ENCODE assay signal across 26 cellular contexts in the genomic region with DNA sequence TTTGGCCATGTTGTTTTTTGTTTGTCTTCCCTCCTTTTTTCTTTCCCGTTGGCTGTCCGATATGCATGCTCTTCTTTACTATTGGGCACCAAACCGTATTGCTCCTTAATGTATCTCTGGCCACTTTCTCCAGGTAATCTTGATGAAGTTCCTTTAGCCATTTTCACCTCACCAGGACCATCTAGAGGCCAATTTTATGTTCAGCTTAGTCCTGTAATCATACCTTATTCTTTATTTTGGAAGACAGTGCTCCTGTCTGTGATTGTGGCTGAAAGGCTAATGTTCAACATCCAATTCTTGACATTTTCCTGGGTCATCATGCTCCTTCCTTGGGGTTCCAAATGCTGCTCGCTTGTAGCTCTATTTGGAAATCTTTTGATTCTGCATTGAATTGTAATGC.
"Had no signal": no experiment of that assay in that cellular context is flagged by ENCODE, and none has a peak within 500 bp of the region (broad histone marks: within the 10 kb centered on the region; RNA-seq: fewer than 3 reads in every experiment).

No MANE protein-coding gene starts in this region.

- H3K4me2 ChIP-seq: KMS-11 had no signal

- H3K9ac ChIP-seq: KMS-11 had no signal

- FAIRE-seq: HTR-8/SVneo, K562, RCC 7860 had no signal

- H3K4me3 Mint-ChIP-seq: IgD-negative memory B cell had no signal

- H3K9me3 Mint-ChIP-seq: IgD-negative memory B cell had no signal

- H3K27ac ChIP-seq: HL-60, KMS-11, SJSA1, SK-N-MC had no signal

- H3K27ac Mint-ChIP-seq: IgD-negative memory B cell had no signal

- ATAC-seq: K562 had no signal

- DNase-seq: MV-4-11, NCI-H1048, NCI-H1105, NCI-H1417, NCI-H1436 treated with DMSO at 0.1 percent for 48 hours, NCI-H1694, NCI-H187 treated with DMSO at 0.1 percent for 48 hours, NCI-H2029 treated with DMSO at 0.1 percent for 48 hours, NCI-H2107, NCI-H2227 treated with DMSO at 0.1 percent for 48 hours, NCI-H510A, NCI-H524 treated with DMSO at 0.1 percent for 48 hours, NCI-H69, NCI-H774, Right ventricle myocardium superior, RPMI8226, SIG-M5, T-helper 2 cell had no signal

- H3K36me3 ChIP-seq: SJSA1 had no signal

- H3K4me3 ChIP-seq: K562, SJSA1, SK-N-MC had no signal

- H3K27me3 Mint-ChIP-seq: IgD-negative memory B cell had no signal

- H3K4me1 ChIP-seq: SJSA1 had no signal

- H3K9me3 ChIP-seq: SJSA1 had no signal
